ENCODE assay signal across 15 cellular contexts in the genomic region with DNA sequence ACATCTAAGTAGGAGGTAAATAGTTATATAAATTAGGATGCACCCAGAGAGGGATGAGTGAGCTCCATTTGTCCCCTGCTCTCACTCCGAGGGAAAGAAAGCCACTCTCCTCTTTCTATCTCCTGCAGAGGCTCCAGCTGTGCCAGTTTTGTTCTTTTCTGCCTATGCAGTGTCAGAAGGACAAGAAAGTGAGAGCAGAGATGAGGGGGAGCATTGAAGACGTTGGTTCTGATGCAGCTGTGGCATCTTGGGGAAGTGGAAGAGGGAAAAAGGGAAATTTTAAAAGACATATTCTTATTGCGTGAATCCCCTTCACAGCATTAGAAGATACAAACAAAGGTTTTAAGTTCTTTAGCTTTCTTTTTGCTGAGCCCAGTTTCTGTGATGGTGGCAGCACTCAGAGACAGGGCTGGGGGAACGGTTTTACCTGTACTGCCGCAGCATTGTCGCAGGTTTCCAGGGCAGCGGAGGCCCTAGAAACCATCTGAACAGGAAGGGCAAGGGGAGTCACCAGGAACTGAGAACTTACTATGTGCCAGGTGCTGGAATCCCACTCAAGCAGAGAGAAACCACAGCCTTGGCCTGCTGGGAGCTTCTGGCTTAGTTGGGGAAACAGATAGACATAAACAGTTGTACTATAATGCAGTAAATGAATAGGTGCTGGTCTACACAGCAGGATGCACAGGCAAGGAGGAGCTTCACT. TPM values are rescaled to one million over a fixed set of nuclear protein-coding genes. Genes with fewer than 3 reads are reported as not detected.
A peak's percentile ranks its signal among the peaks of the same experiment; 100 is the strongest.
DNase-seq lines count a peak whose midpoint lies in the region; ATAC-seq and TF ChIP-seq lines count a peak whose summit lies in the region.
"Had no signal": no experiment of that assay in that cellular context is flagged by ENCODE, and none has a peak within 500 bp of the region (broad histone marks: within the 10 kb centered on the region; RNA-seq: fewer than 3 reads in every experiment).

No MANE protein-coding gene starts in this region.

- no peak for TF ChIP-seq CTCF in transverse colon (IDR thresholded peaks at IDR 0.05)

- peaks cover 0 to 1% of the 10 kb centered on the region in 2 donors for H3K36me3 Mint-ChIP-seq in stimulated activated naive B cell treated with anti-CD40 and anti-IgM and Interleukin-4, amounts not matched to agents 10 μg/mL and 1 μg/mL and 100 μg/mL, for 72 hours
- H3K36me3 Mint-ChIP-seq: CD8-positive, alpha-beta memory T cell had no signal

- 78 to 82% methylated on average over 4 to 7 of the region's 7 CpGs for WGBS in transverse colon (ENCODE audit: low coverage in 1 of 2), 2 donors

- H3K27ac ChIP-seq in transverse colon = no peak overlapping the region
- H3K27ac ChIP-seq: adrenal gland, GM23248 had no signal

- H3K4me3 Mint-ChIP-seq in stimulated activated naive B cell treated with anti-CD40 and anti-IgM and Interleukin-4, amounts not matched to agents 10 μg/mL and 1 μg/mL and 100 μg/mL, for 72 hours = peak overlapping the region; percentile 73 to 75
- H3K4me3 Mint-ChIP-seq: CD8-positive, alpha-beta memory T cell had no signal

- peak overlapping the region; percentile 93 for H3K27ac Mint-ChIP-seq in stimulated activated naive B cell treated with anti-CD40 and anti-IgM and Interleukin-4, amounts not matched to agents 10 μg/mL and 1 μg/mL and 100 μg/mL, for 72 hours

- no peak overlapping the region for H3K4me3 ChIP-seq in transverse colon
- H3K4me3 ChIP-seq: adrenal gland, GM23248 had no signal

- intact Hi-C loops in transverse colon (cut with DNase I; ENCODE audit: low total_unique reads) = no loop called here

- DNase-seq in stimulated activated naive B cell treated with anti-CD40 and anti-IgM and Interleukin-4, amounts not matched to agents 10 μg/mL and 1 μg/mL and 100 μg/mL, for 72 hours = peak; percentile 77
- DNase-seq in HT-29 (ENCODE audit: low spot score) (no peak), activated gamma-delta T cell treated with Interleukin-2 at 50 U/mL for 16 hours (no peak), transverse colon (no peak)
- no peak for DNase-seq in stimulated activated CD4-positive, alpha-beta T cell treated with anti-CD3 and anti-CD28 coated beads, Interleukin-15, amount 100 ng/mL, for 24 hours
- DNase-seq: activated CD8-positive, alpha-beta memory T cell treated with anti-CD3 and anti-CD28 coated beads, Interleukin-2, amount 50 U/mL, for 4 hours; adrenal gland; CD8-positive, alpha-beta memory T cell; GM23248; NCI-H1092 treated with DMSO at 0.1 percent for 48 hours; NCI-H510A; stimulated activated CD4-positive, alpha-beta T cell treated with anti-CD3 and anti-CD28 coated beads, Interleukin-4, amount 100 ng/mL, for 24 hours had no signal

- peaks cover 56 to 80% of the 10 kb centered on the region in 2 donors for H3K4me1 Mint-ChIP-seq in stimulated activated naive B cell treated with anti-CD40 and anti-IgM and Interleukin-4, amounts not matched to agents 10 μg/mL and 1 μg/mL and 100 μg/mL, for 72 hours

- no peak for TF ChIP-seq POLR2A in transverse colon (IDR thresholded peaks at IDR 0.05)

- in situ Hi-C loops in transverse colon (cut with MboI; ENCODE audit: low pct_ligation_motif_present in 1 of 4, low pct_unique_long_range_greater_than_20kb in 1 of 4, low sequenced_read_pairs in 3 of 4) = no loop called here

- no peaks in the 10 kb centered on the region for H3K4me1 ChIP-seq in transverse colon
- H3K4me1 ChIP-seq: adrenal gland had no signal

- no peaks in the 10 kb centered on the region for H3K36me3 ChIP-seq in transverse colon
- H3K36me3 ChIP-seq: adrenal gland had no signal

- no peak for TF ChIP-seq EP300 in transverse colon (IDR thresholded peaks at IDR 0.05; ENCODE audit: low read depth)

- no peaks in the 10 kb centered on the region for H3K27me3 Mint-ChIP-seq in stimulated activated naive B cell treated with anti-CD40 and anti-IgM and Interleukin-4, amounts not matched to agents 10 μg/mL and 1 μg/mL and 100 μg/mL, for 72 hours
- H3K27me3 Mint-ChIP-seq: CD8-positive, alpha-beta memory T cell had no signal

- ATAC-seq in GM19351 (IDR thresholded peaks at IDR 0.05; ENCODE audit: unreplicated experiment) (peak; percentile 30), HG02642 (IDR thresholded peaks at IDR 0.05; ENCODE audit: poor library complexity, unreplicated experiment) (peak; percentile 55), HG03571 (IDR thresholded peaks at IDR 0.05; ENCODE audit: unreplicated experiment) (peak; percentile 55)
- peak; percentile 86 to 88 for ATAC-seq in stimulated activated naive B cell treated with anti-CD40 and anti-IgM and Interleukin-4, amounts not matched to agents 10 μg/mL and 1 μg/mL and 100 μg/mL, for 72 hours (replicated peaks)

- H3K9me3 Mint-ChIP-seq in stimulated activated naive B cell treated with anti-CD40 and anti-IgM and Interleukin-4, amounts not matched to agents 10 μg/mL and 1 μg/mL and 100 μg/mL, for 72 hours = no peaks in the 10 kb centered on the region
- H3K9me3 Mint-ChIP-seq: CD8-positive, alpha-beta memory T cell had no signal

- no peaks in the 10 kb centered on the region for H3K9me3 ChIP-seq in transverse colon
- H3K9me3 ChIP-seq: adrenal gland had no signal

- H3K27me3 ChIP-seq in transverse colon = no peaks in the 10 kb centered on the region
- H3K27me3 ChIP-seq: adrenal gland had no signal

RNA-seq across cellular contexts. Expression of gene USP24, which starts 44.9 kb away (rescaled TPM):
- total RNA-seq in HT-29 (2014; rRNA removed; shearing (Covaris generic)) = 27.2 and 28.4 TPM in 2 replicates
- 10 to 100 TPM; 30.7 to 79.4 (median 48.9) TPM for total RNA-seq in transverse colon

Comparison
In these comparisons a context has a peak if more than half of its experiments do, and no peak if none do; other contexts are left out.
1. ATAC-seq: peak in every context shown above with its lines; median percentile 87 in stimulated activated naive B cell treated with anti-CD40 and anti-IgM and Interleukin-4, amounts not matched to agents 10 μg/mL and 1 μg/mL and 100 μg/mL, for 72 hours; 55 in HG02642; 55 in HG03571; 30 in GM19351.